ENCODE assay signal across 10 cellular contexts in the genomic region with DNA sequence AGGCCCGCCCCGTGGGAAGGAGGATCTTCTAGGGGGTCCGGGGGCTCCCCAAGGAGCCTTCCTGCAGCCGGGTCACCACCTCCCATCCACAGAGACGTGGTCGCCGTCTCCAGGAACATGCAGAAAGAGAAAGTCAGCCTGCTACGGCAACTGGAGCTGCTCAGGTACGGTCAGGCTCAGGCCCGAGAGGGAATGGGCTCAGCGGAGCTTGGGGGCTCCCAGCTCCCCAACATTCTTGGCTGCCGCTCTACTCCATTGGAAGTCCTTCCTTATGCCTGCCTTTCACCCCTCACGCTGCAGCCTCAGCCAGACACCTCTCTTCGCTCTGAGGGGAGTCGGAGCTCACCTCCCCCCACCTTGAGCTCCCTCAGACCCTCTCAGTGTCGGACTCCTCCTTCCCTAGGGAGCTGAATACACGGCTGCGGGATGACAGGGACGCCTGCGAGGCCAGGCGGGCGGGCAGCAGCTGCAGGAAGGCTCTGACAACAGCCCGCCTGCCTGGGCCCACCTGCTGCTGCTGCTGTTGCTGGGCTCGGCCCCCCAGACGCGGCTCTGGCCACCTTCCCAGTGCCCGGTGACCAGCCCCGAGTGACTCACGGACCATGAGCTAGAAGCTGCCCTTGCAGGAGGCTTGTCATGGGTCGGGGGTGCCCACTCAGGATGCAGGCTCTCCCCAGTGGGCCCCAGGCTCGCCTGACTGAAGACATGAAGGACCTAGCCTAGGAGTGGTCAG. TPM values are rescaled to one million over a fixed set of nuclear protein-coding genes. Genes with fewer than 3 reads are reported as not detected.
DNase-seq lines count a peak whose midpoint lies in the region; ATAC-seq and TF ChIP-seq lines count a peak whose summit lies in the region.
"Had no signal": no experiment of that assay in that cellular context is flagged by ENCODE, and none has a peak within 500 bp of the region (broad histone marks: within the 10 kb centered on the region; RNA-seq: fewer than 3 reads in every experiment).

No MANE protein-coding gene starts in this region.

- TF ChIP-seq CTCF in osteoblast (IDR thresholded peaks at IDR 0.05; ENCODE audit: extremely low read depth, low read depth, low read length) = no peak
- no peak for TF ChIP-seq CTCF in coronary artery (IDR thresholded peaks at IDR 0.05)

- peak overlapping the region; percentile 52 for H3K4me3 ChIP-seq in HUES64 (ENCODE audit: low read length)
- H3K4me3 ChIP-seq in osteoblast (ENCODE audit: insufficient read depth, low read length) = no peak overlapping the region
- no peak overlapping the region for H3K4me3 ChIP-seq in coronary artery

- no peaks in the 10 kb centered on the region for H3K9me3 ChIP-seq in HUES64 (ENCODE audit: insufficient read depth, low read depth, low read length)
- no peaks in the 10 kb centered on the region for H3K9me3 ChIP-seq in osteoblast (ENCODE audit: low read depth, low read length)

- H3K36me3 ChIP-seq in HUES64 (ENCODE audit: insufficient read depth, low read length) (0 out of 2 replicates have a peak, but pooled peaks cover 2% of the 10 kb centered on the region), osteoblast (ENCODE audit: insufficient read depth, low read length) (peaks cover 2% of the 10 kb centered on the region)

- peaks cover 16% of the 10 kb centered on the region for H3K4me1 Mint-ChIP-seq in central memory CD8-positive, alpha-beta T cell

- no peak overlapping the region for H2AFZ ChIP-seq in osteoblast (ENCODE audit: low read length)

- ATAC-seq in central memory CD8-positive, alpha-beta T cell (replicated peaks; ENCODE audit: extremely low read depth, poor library complexity, severe bottlenecking) = no peak
- ATAC-seq: Right ventricle myocardium inferior had no signal

- DNase-seq in NCI-H146 (lab: John Stamatoyannopoulos, UW) (peak; percentile 46), NCI-H146 treated with DMSO at 0.1 percent for 48 hours (lab: John Stamatoyannopoulos, UW; ENCODE audit: unreplicated experiment) (no peak), osteoblast (ENCODE audit: insufficient read length, low spot score, missing footprints) (peak; percentile 97), HEK293T (ENCODE audit: extremely low spot score) (no peak), coronary artery (ENCODE audit: low spot score) (no peak)
- no peak for DNase-seq in central memory CD8-positive, alpha-beta T cell (ENCODE audit: low spot score in 2 of 2)
- DNase-seq in effector CD8-positive, alpha-beta T cell (lab: John Stamatoyannopoulos, UW) = no peak
- DNase-seq: kidney had no signal

- peaks cover 32% of the 10 kb centered on the region for H3K4me1 ChIP-seq in HUES64 (ENCODE audit: insufficient read depth, low read length)
- peaks cover 54% of the 10 kb centered on the region for H3K4me1 ChIP-seq in osteoblast (ENCODE audit: insufficient read depth, low read length)

- H4K20me1 ChIP-seq in osteoblast (ENCODE audit: insufficient read depth, low read length) = peaks cover 23% of the 10 kb centered on the region

- H3K27me3 Mint-ChIP-seq in central memory CD8-positive, alpha-beta T cell = peaks cover 31% of the 10 kb centered on the region

- H3K36me3 Mint-ChIP-seq in central memory CD8-positive, alpha-beta T cell (ENCODE audit: insufficient read depth) = peaks cover 2% of the 10 kb centered on the region

- CTCF ChIA-PET in HEK293T (lab: Yijun Ruan, JAX) = interaction anchor here (1.2 kb wide), 1 partner anchor 17 kb away, joined by 3 read pairs; no protein-coding TSS in a partner anchor

- H3K4me2 ChIP-seq in osteoblast (ENCODE audit: insufficient read depth, low read length) = peak overlapping the region; percentile 85

- H3K27me3 ChIP-seq in HUES64 (ENCODE audit: insufficient read depth, low read length) (peaks cover 60% of the 10 kb centered on the region), osteoblast (ENCODE audit: insufficient read depth, low read length) (no peaks in the 10 kb centered on the region)

- POLR2A ChIA-PET in HEK293T (lab: Yijun Ruan, JAX) = interaction anchor here (1.0 to 8.0 kb wide), 6 partner anchors 9 to 27 kb away, joined by 3 to 63 read pairs (median 8); a partner anchor contains a TSS

- 9% methylated on average over 31 of the region's 31 CpGs for WGBS in HUES64

- peaks cover 22% of the 10 kb centered on the region for H3K79me2 ChIP-seq in osteoblast (ENCODE audit: insufficient read depth, low read length)

- no peak overlapping the region for H3K27ac ChIP-seq in HUES64 (ENCODE audit: low read depth, low read length)
- no peak overlapping the region for H3K27ac ChIP-seq in osteoblast (ENCODE audit: low read depth, low read length)
- no peak overlapping the region for H3K27ac ChIP-seq in coronary artery

- no peak overlapping the region for H3K27ac Mint-ChIP-seq in central memory CD8-positive, alpha-beta T cell (ENCODE audit: low read depth)

- no peaks in the 10 kb centered on the region for H3K9me3 Mint-ChIP-seq in central memory CD8-positive, alpha-beta T cell

- H3K9ac ChIP-seq in HUES64 (ENCODE audit: low read depth, low read length) = peak overlapping the region; percentile 55; the same call in 1 of the 2 replicates

- peak overlapping the region; percentile 73 for H3K4me3 Mint-ChIP-seq in central memory CD8-positive, alpha-beta T cell

TF ChIP-seq in HEK293T, 16 proteins besides CTCF, POLR2A, EP300 and RAD21:
- TF ChIP-seq FOXM1 (IDR thresholded peaks at IDR 0.05; ENCODE audit: borderline replicate concordance) (no peak), ARNT (IDR thresholded peaks at IDR 0.05) (no peak), ELF4 (IDR thresholded peaks at IDR 0.05) (no peak), CTBP1 (IDR thresholded peaks at IDR 0.05; ENCODE audit: borderline replicate concordance) (no peak), FOXK2 (IDR thresholded peaks at IDR 0.05) (no peak)
- TF ChIP-seq, protein P1, sequence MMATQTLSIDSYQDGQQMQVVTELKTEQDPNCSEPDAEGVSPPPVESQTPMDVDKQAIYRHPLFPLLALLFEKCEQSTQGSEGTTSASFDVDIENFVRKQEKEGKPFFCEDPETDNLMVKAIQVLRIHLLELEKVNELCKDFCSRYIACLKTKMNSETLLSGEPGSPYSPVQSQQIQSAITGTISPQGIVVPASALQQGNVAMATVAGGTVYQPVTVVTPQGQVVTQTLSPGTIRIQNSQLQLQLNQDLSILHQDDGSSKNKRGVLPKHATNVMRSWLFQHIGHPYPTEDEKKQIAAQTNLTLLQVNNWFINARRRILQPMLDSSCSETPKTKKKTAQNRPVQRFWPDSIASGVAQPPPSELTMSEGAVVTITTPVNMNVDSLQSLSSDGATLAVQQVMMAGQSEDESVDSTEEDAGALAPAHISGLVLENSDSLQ (IDR thresholded peaks at IDR 0.05) = no peak

RNA-seq across cellular contexts. Expression of a gene that starts 1.5 kb away (rescaled TPM):
- polyA plus RNA-seq in HUES64 (2013, experiment 1 of 2) = 65.1 TPM
- polyA plus RNA-seq in HUES64 (2013, experiment 2 of 2) = 87.2 TPM
- total RNA-seq in osteoblast = 366 and 416 TPM in 2 replicates

RNA-seq across cellular contexts. Expression of a gene that starts 3.6 kb away (rescaled TPM):
- 7.4 TPM for polyA plus RNA-seq in HUES64 (2013, experiment 1 of 2)
- polyA plus RNA-seq in HUES64 (2013, experiment 2 of 2) = 10.2 TPM
- 0.59 and 0.72 TPM in 2 replicates for total RNA-seq in osteoblast

RNA-seq across cellular contexts. Expression of a gene that starts 11.0 kb away (rescaled TPM):
- polyA plus RNA-seq in HUES64 (2013, experiment 1 of 2) = 137 TPM
- 140 TPM for polyA plus RNA-seq in HUES64 (2013, experiment 2 of 2)
- 47.4 and 60.8 TPM in 2 replicates for total RNA-seq in osteoblast

RNA-seq across cellular contexts. Expression of a gene that starts 11.4 kb away (rescaled TPM):
- 46.6 TPM for polyA plus RNA-seq in HUES64 (2013, experiment 1 of 2)
- 46.0 TPM for polyA plus RNA-seq in HUES64 (2013, experiment 2 of 2)
- total RNA-seq in osteoblast = 168 and 186 TPM in 2 replicates

RNA-seq across cellular contexts. Expression of a gene that starts 12.6 kb away (rescaled TPM):
- polyA plus RNA-seq in HUES64 (2013, experiment 1 of 2) = 21.5 TPM
- 23.5 TPM for polyA plus RNA-seq in HUES64 (2013, experiment 2 of 2)
- total RNA-seq in osteoblast = 32.1 and 32.6 TPM in 2 replicates

Comparison
In these comparisons a context has a peak if more than half of its experiments do, and no peak if none do; other contexts are left out.
1. DNase-seq: peak in NCI-H146 (single experiment) and osteoblast (single experiment); none in NCI-H146 treated with DMSO at 0.1 percent for 48 hours (single experiment), central memory CD8-positive, alpha-beta T cell (0 of 2), HEK293T (single experiment), coronary artery (single experiment) and effector CD8-positive, alpha-beta T cell (single experiment).